In genomic region chr14:75142494-75142893, GRCh38 we compare ENCODE assay signal across 14 cellular contexts. TPM values are rescaled to one million over a fixed set of nuclear protein-coding genes. Genes with fewer than 3 reads are reported as not detected.
DNase-seq lines count a peak whose midpoint lies in the region; ATAC-seq, FAIRE-seq and TF ChIP-seq lines count a peak whose summit lies in the region.
"Had no signal": no experiment of that assay in that cellular context is flagged by ENCODE, and none has a peak within 500 bp of the region (broad histone marks: within the 10 kb centered on the region; RNA-seq: fewer than 3 reads in every experiment).

No MANE protein-coding gene starts in this region.

- H3K27ac ChIP-seq in ACC112 (ENCODE audit: low read depth, low read length): peak overlapping the region; percentile 19; the same call in 1 of the 2 replicates
- H3K27ac ChIP-seq in H9 (ENCODE audit: insufficient read length, low read depth, low read length): no peak overlapping the region
- peak overlapping the region; percentile 13 for H3K27ac ChIP-seq in colonic mucosa
- H3K27ac ChIP-seq in pancreas: peak overlapping the region in 2 of 4 donors; percentile 4 to 29

- peaks cover 9% of the 10 kb centered on the region for H3K4me1 ChIP-seq in ACC112 (ENCODE audit: control insufficient read depth, insufficient read depth, low read length, unreplicated experiment)
- H3K4me1 ChIP-seq in H9 (ENCODE audit: insufficient read depth, low read length): no peaks in the 10 kb centered on the region
- H3K4me1 ChIP-seq in colonic mucosa: peaks cover 9% of the 10 kb centered on the region
- H3K4me1 ChIP-seq in pancreas: peaks cover 35 to 68% (median 41%) of the 10 kb centered on the region in 3 donors

- H3K14ac ChIP-seq in H9 (ENCODE audit: insufficient read depth, low read length): no peak overlapping the region

- no peak overlapping the region for H2BK120ac ChIP-seq in H9 (ENCODE audit: low read depth, low read length, poor library complexity, severe bottlenecking)

- peaks cover 8 to 29% (median 29%) of the 10 kb centered on the region in 3 experiments; a peak in 6 of 7 replicates for H3K36me3 Mint-ChIP-seq in H9 (ENCODE audit: insufficient read depth in 1 of 3, low read depth in 3 of 3)
- peaks cover 51% of the 10 kb centered on the region for H3K36me3 Mint-ChIP-seq in nephron progenitor cell (ENCODE audit: low read depth)

- no peak overlapping the region for H2BK15ac ChIP-seq in H9 (ENCODE audit: low read depth, low read length)

- H3K27me3 ChIP-seq in ACC112 (ENCODE audit: insufficient read depth, low read length) (no peaks in the 10 kb centered on the region), H9 (ENCODE audit: insufficient read depth, low read length) (no peaks in the 10 kb centered on the region), colonic mucosa (no peaks in the 10 kb centered on the region), pancreas (no peaks in the 10 kb centered on the region)

- no peak overlapping the region for H2BK12ac ChIP-seq in H9 (ENCODE audit: insufficient read length, low read depth, low read length)

- no peak overlapping the region for H3T11ph ChIP-seq in H9 (ENCODE audit: low read length)

- no peak overlapping the region for H3K4me2 ChIP-seq in H9 (ENCODE audit: insufficient read depth, insufficient read length, low read length)

- H2AFZ ChIP-seq in ACC112 (ENCODE audit: low read length, unreplicated experiment) (no peak overlapping the region), H9 (ENCODE audit: low read length) (no peak overlapping the region)

- no peaks in the 10 kb centered on the region for H3K9me3 ChIP-seq in H9 (ENCODE audit: control insufficient read depth, low read depth, low read length)
- no peaks in the 10 kb centered on the region for H3K9me3 ChIP-seq in colonic mucosa
- H3K9me3 ChIP-seq in pancreas: no peaks in the 10 kb centered on the region

- DNase-seq in H9 (no peak), colonic mucosa (no peak), nephron progenitor cell (no peak), pancreas (no peak), DMS53 (lab: John Stamatoyannopoulos, UW) (no peak), iPS-NIHi11 (ENCODE audit: low spot score) (no peak)
- no peak for DNase-seq in activated effector memory CD4-positive, alpha-beta T cell treated with anti-CD3 and anti-CD28 coated beads, Interleukin-2, amount 50 U/mL, for 16 hours
- DNase-seq: GOT3, NCI-H1092 had no signal

- no peak overlapping the region for H4K8ac ChIP-seq in H9 (replicated peaks; ENCODE audit: insufficient read length, low read depth, low read length)

- H3K27ac Mint-ChIP-seq in H9: peak overlapping the region in 2 of 3 experiments; percentile 15 to 60; a peak in 3 of 7 replicates
- H3K27ac Mint-ChIP-seq in nephron progenitor cell: peak overlapping the region; percentile 82

- no peak overlapping the region for H3K4me3 ChIP-seq in ACC112 (ENCODE audit: low read depth, low read length)
- H3K4me3 ChIP-seq in colonic mucosa: no peak overlapping the region
- no peak overlapping the region for H3K4me3 ChIP-seq in pancreas
- H3K4me3 ChIP-seq: skin epidermis had no signal

- no peak for ATAC-seq in pancreas
- ATAC-seq: activated naive CD4-positive, alpha-beta T cell treated with anti-CD3 and anti-CD28 coated beads, Interleukin-2, amount 50 U/mL, for 72 hours had no signal

- H3K79me2 ChIP-seq in ACC112 (ENCODE audit: control insufficient read depth, insufficient read depth, low read length, unreplicated experiment) (peaks cover 37% of the 10 kb centered on the region), H9 (ENCODE audit: insufficient read depth, low read length) (no peaks in the 10 kb centered on the region)

- H3K23ac ChIP-seq in H9 (ENCODE audit: insufficient read length, low read depth, low read length): no peak overlapping the region

- H4K91ac ChIP-seq in H9 (ENCODE audit: insufficient read length, low read depth, low read length): no peak overlapping the region

- H3K18ac ChIP-seq in H9 (ENCODE audit: insufficient read length, low read depth, low read length): no peak overlapping the region

- H3K9ac ChIP-seq in H9 (ENCODE audit: extremely low read depth, insufficient read length, low read length) (no peak overlapping the region), colonic mucosa (ENCODE audit: low read depth in 2 of 2, low read length in 2 of 2) (peak overlapping the region in 1 of 2 donors; percentile 12)

- no CpG with 5 or more reads among the region's 1 CpG for WGBS in H9 (ENCODE audit: extremely low coverage, insufficient read length, low lambda C conversion rate)
- WGBS in pancreas, 2 donors: 6 to 10% methylated on average over 1 of the region's 1 CpG

- intact Hi-C loops in colonic mucosa (cut with DNase I) (no loop called here), pancreas (cut with DNase I) (no loop called here)

- no peak overlapping the region for H2AK5ac ChIP-seq in H9 (ENCODE audit: insufficient read length, low read length)

- no peak overlapping the region for H2BK20ac ChIP-seq in H9 (ENCODE audit: low read depth, low read length, poor library complexity, severe bottlenecking)

- H3K27me3 Mint-ChIP-seq in H9 (ENCODE audit: low read depth): no peaks in the 10 kb centered on the region
- H3K27me3 Mint-ChIP-seq in nephron progenitor cell (ENCODE audit: low read depth, poor library complexity): no peaks in the 10 kb centered on the region
- H3K27me3 Mint-ChIP-seq: IgD-negative memory B cell; stimulated activated naive CD8-positive, alpha-beta T cell treated with anti-CD3 and anti-CD28 coated beads, Interleukin-15, amount 100 ng/mL, for 72 hours had no signal

- H3K79me1 ChIP-seq in H9 (ENCODE audit: insufficient read depth, low read depth, low read length, poor library complexity, severe bottlenecking): no peaks in the 10 kb centered on the region

- no peak for FAIRE-seq in pancreas (lab: Jason Lieb, UNC)

- TF ChIP-seq CTCF in H9 (conservative IDR thresholded peaks at IDR 0.05): no peak
- no peak for TF ChIP-seq CTCF in colonic mucosa (IDR thresholded peaks at IDR 0.05)
- no peak for TF ChIP-seq CTCF in nephron progenitor cell (IDR thresholded peaks at IDR 0.05)
- TF ChIP-seq CTCF in pancreas (IDR thresholded peaks at IDR 0.05): no peak

- no peaks in the 10 kb centered on the region for H4K20me1 ChIP-seq in H9 (ENCODE audit: control insufficient read depth, insufficient read depth, insufficient read length)

- H3K23me2 ChIP-seq in H9 (ENCODE audit: insufficient read length, low read depth, low read length, poor library complexity, severe bottlenecking): no peaks in the 10 kb centered on the region

- H3K9me3 Mint-ChIP-seq in H9 (no peaks in the 10 kb centered on the region; a peak in 1 of 5 replicates), nephron progenitor cell (peaks cover 4% of the 10 kb centered on the region)
- H3K9me3 Mint-ChIP-seq: activated naive CD4-positive, alpha-beta T cell treated with anti-CD3 and anti-CD28 coated beads, Interleukin-2, amount 50 U/mL, for 72 hours; IgD-negative memory B cell; stimulated activated naive CD8-positive, alpha-beta T cell treated with anti-CD3 and anti-CD28 coated beads, Interleukin-15, amount 100 ng/mL, for 72 hours had no signal

- H3K56ac ChIP-seq in H9 (ENCODE audit: insufficient read length, low read depth, low read length): no peak overlapping the region

- H3K4me3 Mint-ChIP-seq in H9 (no peak overlapping the region), nephron progenitor cell (no peak overlapping the region)
- H3K4me3 Mint-ChIP-seq: IgD-negative memory B cell; stimulated activated naive CD8-positive, alpha-beta T cell treated with anti-CD3 and anti-CD28 coated beads, Interleukin-15, amount 100 ng/mL, for 72 hours had no signal

- H4K5ac ChIP-seq in H9 (ENCODE audit: insufficient read length, low read depth, low read length): no peak overlapping the region

- H3K36me3 ChIP-seq in ACC112 (ENCODE audit: insufficient read depth, low read length) (0 out of 2 replicates have a peak, but pooled peaks cover 5% of the 10 kb centered on the region), colonic mucosa (no peaks in the 10 kb centered on the region), pancreas (no peaks in the 10 kb centered on the region)

- H3K4me1 Mint-ChIP-seq in H9 (peaks cover 2 to 4% of the 10 kb centered on the region in 2 experiments; a peak in 2 of 4 replicates), nephron progenitor cell (peaks cover 13% of the 10 kb centered on the region)

- H2BK5ac ChIP-seq in H9 (ENCODE audit: insufficient read length, low read length): no peak overlapping the region

- H3K4ac ChIP-seq in H9 (ENCODE audit: low read depth, low read length): no peak overlapping the region

RNA-seq across cellular contexts. Expression of gene NEK9, which starts 15.6 kb away (rescaled TPM):
- total RNA-seq in H9 (2021) (56.5 and 61.4 TPM in 2 replicates), colonic mucosa (10 to 100 TPM; 49.5 to 57.3 TPM), pancreas (10 to 100 TPM; 23.2 to 54.8 (median 27.2) TPM)
- 10 to 100 TPM; 22.7 to 30.3 TPM for polyA plus RNA-seq in pancreas

RNA-seq across cellular contexts. Expression of gene TMED10, which starts 33.9 kb away (rescaled TPM):
- total RNA-seq in H9 (2021): 176 and 180 TPM in 2 replicates
- 100 to 1,000 TPM; 387 to 432 TPM for total RNA-seq in colonic mucosa
- total RNA-seq in pancreas: 100 to 1,000 TPM; 230 to 377 (median 326) TPM
- 100 to 1,000 TPM in 1 of 2 donors, 10 to 100 TPM in 1; 56.0 to 122 TPM for polyA plus RNA-seq in pancreas
